In genomic region chr16:57299009-57299718, GRCh38 we compare ENCODE assay signal across 8 cellular contexts. TPM values are rescaled to one million over a fixed set of nuclear protein-coding genes. Genes with fewer than 3 reads are reported as not detected.
A peak's percentile ranks its signal among the peaks of the same experiment; 100 is the strongest.
DNase-seq lines count a peak whose midpoint lies in the region; ATAC-seq and TF ChIP-seq lines count a peak whose summit lies in the region.

No MANE protein-coding gene starts in this region.

- no peaks in the 10 kb centered on the region for H3K9me3 Mint-ChIP-seq in MCF 10A (ENCODE audit: unreplicated experiment)

- H3K27ac ChIP-seq in AG04450 (ENCODE audit: low read depth, low read length), result peak overlapping the region; percentile 78
- H3K27ac ChIP-seq in right lobe of liver, result peak overlapping the region; percentile 67 to 88 (median 70)
- peak overlapping the region; percentile 66 for H3K27ac ChIP-seq in thymus (ENCODE audit: low read depth)

- BruUV-seq in MCF 10A (replicated peaks; lab: Mats Ljungman, UMichigan), result no TSS peak

- H3K4me1 Mint-ChIP-seq in MCF 10A (ENCODE audit: insufficient read depth, unreplicated experiment), result no peaks in the 10 kb centered on the region

- H3K9me3 ChIP-seq in AG04450 (ENCODE audit: control insufficient read depth, insufficient read depth, low read length) (no peaks in the 10 kb centered on the region), right lobe of liver (no peaks in the 10 kb centered on the region), thymus (ENCODE audit: control insufficient read depth) (no peaks in the 10 kb centered on the region)

- H3K4me1 ChIP-seq in right lobe of liver (peaks cover 0 to 19% (median 9%) of the 10 kb centered on the region in 4 donors), thymus (ENCODE audit: control insufficient read depth, insufficient read depth, low read length) (no peaks in the 10 kb centered on the region)

- peak; percentile 20 for DNase-seq in AG04450 (ENCODE audit: low read depth, low spot score)
- DNase-seq in NCI-H446 treated with DMSO at 0.1 percent for 48 hours (lab: John Stamatoyannopoulos, UW), result peak; percentile 66
- peak; percentile 76 for DNase-seq in MCF 10A (ENCODE audit: unreplicated experiment)
- DNase-seq in right lobe of liver, result no peak
- DNase-seq in activated gamma-delta T cell treated with Interleukin-2 at 50 U/mL for 16 hours, result no peak

- intact Hi-C loops in MCF 10A (cut with micrococcal nuclease), result no loop called here
- intact Hi-C loops in right lobe of liver (cut with DNase I), result loop anchor here in 1 of 2 donors (10.0 kb wide), 1 partner anchor 214 kb away; no protein-coding TSS in a partner anchor

- H3K4me3 Mint-ChIP-seq in MCF 10A (ENCODE audit: unreplicated experiment), result no peak overlapping the region

- H3K27ac Mint-ChIP-seq in MCF 10A (ENCODE audit: low read depth, unreplicated experiment), result no peak overlapping the region

- 27% methylated on average over 14 of the region's 14 CpGs for WGBS in right lobe of liver (ENCODE audit: insufficient coverage, low coverage, low lambda C conversion rate, missing lambda C conversion rate)
- WGBS in thymus, result 35% methylated on average over 14 of the region's 14 CpGs

- TF ChIP-seq CTCF in AG04450 (IDR thresholded peaks at IDR 0.05; ENCODE audit: low read depth, low read length), result peak; percentile 31; the same call in 1 of the 2 replicates
- TF ChIP-seq CTCF in MCF 10A (IDR thresholded peaks at IDR 0.05; ENCODE audit: unreplicated experiment), result no peak
- no peak for TF ChIP-seq CTCF in right lobe of liver (IDR thresholded peaks at IDR 0.05)

- CTCF ChIA-PET in AG04450 (lab: Charles Lee) (interaction anchor here (0.6 to 8.8 kb wide), 6 partner anchors 9 to 221 kb away, joined by 4 to 286 read pairs (median 4); partner anchors contain the start of gene POLR2C), MCF 10A (lab: Yijun Ruan, JAX) (interaction anchor here (0.6 to 11.3 kb wide), 12 partner anchors 9 to 437 kb away, joined by 3 to 211 read pairs (median 4); no protein-coding TSS in a partner anchor)

- ATAC-seq in GM18498 (IDR thresholded peaks at IDR 0.05; ENCODE audit: unreplicated experiment) (peak; percentile 23), HG02884 (IDR thresholded peaks at IDR 0.05; ENCODE audit: unreplicated experiment) (peak; percentile 13), right lobe of liver (peak in 3 of 4 donors; percentile 1 to 5 (median 4))

- peak overlapping the region; percentile 65 for H3K4me3 ChIP-seq in AG04450 (ENCODE audit: low read depth, low read length)
- peak overlapping the region; percentile 31 to 37 (median 35) for H3K4me3 ChIP-seq in right lobe of liver
- peak overlapping the region; percentile 52 for H3K4me3 ChIP-seq in thymus (ENCODE audit: low read length)

- H3K36me3 ChIP-seq in right lobe of liver (no peaks in the 10 kb centered on the region), thymus (ENCODE audit: control insufficient read depth, insufficient read depth) (no peaks in the 10 kb centered on the region)

- TF ChIP-seq POLR2A in right lobe of liver (IDR thresholded peaks at IDR 0.05), result no peak

- H3K27me3 ChIP-seq in AG04450 (ENCODE audit: control insufficient read depth, insufficient read depth, low read length), result peaks cover 15% of the 10 kb centered on the region
- H3K27me3 ChIP-seq in right lobe of liver, result no peaks in the 10 kb centered on the region
- no peaks in the 10 kb centered on the region for H3K27me3 ChIP-seq in thymus (ENCODE audit: control insufficient read depth, insufficient read depth)

- no peaks in the 10 kb centered on the region for H3K36me3 Mint-ChIP-seq in MCF 10A (ENCODE audit: insufficient read depth, unreplicated experiment)

- H3K27me3 Mint-ChIP-seq in MCF 10A (ENCODE audit: insufficient read depth, unreplicated experiment), result no peaks in the 10 kb centered on the region

- POLR2A ChIA-PET in AG04450 (lab: Yijun Ruan, JAX), result interaction anchor here (1.7 kb wide), 1 partner anchor 148 kb away, joined by 3 read pairs; the partner anchor contains the start of genes CIAPIN1 and COQ9
- POLR2A ChIA-PET in MCF 10A (lab: Yijun Ruan, JAX), result interaction anchor here (0.8 to 4.1 kb wide), 15 partner anchors 11 to 163 kb away, joined by 3 to 42 read pairs (median 7); partner anchors contain the start of genes ARL2BP, CIAPIN1, COQ9 and POLR2C

RNA-seq across cellular contexts. Expression of gene PLLP, which starts 14.7 kb away (rescaled TPM):
- 0.06 and 0.10 TPM in 2 replicates for polyA plus RNA-seq in AG04450 (2011; rRNA removed)
- not detected in 2 replicates for polyA minus RNA-seq in AG04450 (2011; rRNA and poly(A)+ RNA removed)
- total RNA-seq in MCF 10A (2022), result 3.9 and 6.1 TPM in 2 replicates
- total RNA-seq in right lobe of liver, result 1 to 10 TPM; 2.1 to 7.4 (median 3.8) TPM
- 4.9 TPM for polyA plus RNA-seq in thymus

RNA-seq across cellular contexts. Expression of gene ARL2BP, which starts 54.1 kb away (rescaled TPM):
- polyA plus RNA-seq in AG04450 (2011; rRNA removed) (84.7 and 107 TPM in 2 replicates), thymus (54.7 TPM)
- polyA minus RNA-seq in AG04450 (2011; rRNA and poly(A)+ RNA removed), result 41.9 and 52.2 TPM in 2 replicates
- total RNA-seq in MCF 10A (2022) (94.4 and 114 TPM in 2 replicates), right lobe of liver (10 to 100 TPM; 19.3 to 26.8 (median 22.0) TPM)

RNA-seq across cellular contexts. Expression of gene CCL22, which starts 59.4 kb away (rescaled TPM):
- polyA plus RNA-seq in AG04450 (2011; rRNA removed) (not detected in 2 replicates), thymus (11.0 TPM)
- polyA minus RNA-seq in AG04450 (2011; rRNA and poly(A)+ RNA removed), result not detected in 2 replicates
- total RNA-seq in MCF 10A (2022) (not detected in 2 replicates), right lobe of liver (under 1 TPM in 2 of 6 experiments, not detected in 4; 0.12 to 0.16 TPM)

Comparison
In these comparisons a context has a peak if more than half of its experiments do, and no peak if none do; other contexts are left out.
1. DNase-seq: peak in AG04450 (single experiment), NCI-H446 treated with DMSO at 0.1 percent for 48 hours (single experiment) and MCF 10A (single experiment); none in right lobe of liver (0 of 3) and activated gamma-delta T cell treated with Interleukin-2 at 50 U/mL for 16 hours (single experiment).
2. Peak in every context shown above with its lines, with median percentiles within 50 percentile points of each other: H3K27ac ChIP-seq, H3K4me3 ChIP-seq and ATAC-seq.